ENCODE assay signal across 16 cellular contexts in genomic region chr10:129787557-129787956, GRCh38.
DNase-seq lines count a peak whose midpoint lies in the region; ATAC-seq and TF ChIP-seq lines count a peak whose summit lies in the region.
"Had no signal": no experiment of that assay in that cellular context is flagged by ENCODE, and none has a peak within 500 bp of the region (broad histone marks: within the 10 kb centered on the region; RNA-seq: fewer than 3 reads in every experiment).

No MANE protein-coding gene starts in this region.

- H2BK5ac ChIP-seq in trophoblast cell (ENCODE audit: low read depth, low read length, poor library complexity): no peak overlapping the region

- H4K91ac ChIP-seq in trophoblast cell (ENCODE audit: low read depth, low read length): no peak overlapping the region

- H3K23ac ChIP-seq in trophoblast cell (ENCODE audit: low read length): no peak overlapping the region

- H2AK5ac ChIP-seq in trophoblast cell (ENCODE audit: low read length): no peak overlapping the region

- H3K4me3 ChIP-seq in HEK293 (ENCODE audit: low read depth, low read length) (no peak overlapping the region), trophoblast cell (ENCODE audit: low read depth, low read length) (no peak overlapping the region), foreskin fibroblast (ENCODE audit: low read depth in 1 of 2, low read length in 2 of 2) (no peak overlapping the region)
- H3K4me3 ChIP-seq: A549; BLaER1 treated with 17β-estradiol and CSF1 and Interleukin-3, amounts not matched to agents 10 nM and 100 nM had no signal

- no peak overlapping the region for H3K27ac ChIP-seq in HEK293 (ENCODE audit: extremely low read depth, low read depth, low read length)
- no peak overlapping the region for H3K27ac ChIP-seq in trophoblast cell (ENCODE audit: low read depth, low read length)
- H3K27ac ChIP-seq: 22Rv1; A549; BLaER1 treated with 17β-estradiol and CSF1 and Interleukin-3, amounts not matched to agents 10 nM and 100 nM; C4-2B had no signal

- no peak overlapping the region for H2BK120ac ChIP-seq in trophoblast cell (ENCODE audit: insufficient read depth, low read length, poor library complexity)

- no peak overlapping the region for H3K18ac ChIP-seq in trophoblast cell (ENCODE audit: low read length)

- no peaks in the 10 kb centered on the region for H3K79me2 ChIP-seq in trophoblast cell (ENCODE audit: control insufficient read depth, insufficient read depth, low read length, poor library complexity)

- no peaks in the 10 kb centered on the region for H3K27me3 ChIP-seq in trophoblast cell (ENCODE audit: insufficient read depth, low read length)
- H3K27me3 ChIP-seq: BLaER1 treated with 17β-estradiol and CSF1 and Interleukin-3, amounts not matched to agents 10 nM and 100 nM had no signal

- no peak for ATAC-seq in GM21447 (IDR thresholded peaks at IDR 0.05; ENCODE audit: unreplicated experiment)
- ATAC-seq: A549; CD8-positive, alpha-beta T cell had no signal

- no peak overlapping the region for H4K8ac ChIP-seq in trophoblast cell (ENCODE audit: low read depth, low read length)

- H4K12ac ChIP-seq in trophoblast cell (ENCODE audit: low read depth, low read length): no peak overlapping the region

- H3K9ac ChIP-seq in trophoblast cell (ENCODE audit: low read length): peak overlapping the region; percentile 32
- H3K9ac ChIP-seq: BLaER1 treated with 17β-estradiol and CSF1 and Interleukin-3, amounts not matched to agents 10 nM and 100 nM had no signal

- no peak overlapping the region for H3K4ac ChIP-seq in trophoblast cell (ENCODE audit: low read depth, low read length)

- POLR2A ChIA-PET in HEK293 (lab: Yijun Ruan, JAX): no interaction called here

- no peaks in the 10 kb centered on the region for H3K36me3 ChIP-seq in HEK293 (ENCODE audit: control insufficient read depth in 2 of 2, insufficient read depth in 1 of 2, low read length in 2 of 2)
- H3K36me3 ChIP-seq in trophoblast cell (ENCODE audit: control insufficient read depth in 1 of 2, insufficient read depth in 2 of 2, low read length in 2 of 2): no peaks in the 10 kb centered on the region

- WGBS in trophoblast cell (ENCODE audit: extremely low coverage, insufficient coverage, insufficient read length): no CpG with 5 or more reads among the region's 5 CpGs

- H3K9me3 ChIP-seq in HEK293 (ENCODE audit: control insufficient read depth, insufficient read depth, low read depth, low read length) (no peaks in the 10 kb centered on the region), trophoblast cell (ENCODE audit: insufficient read depth, low read depth, low read length) (peaks cover 1% of the 10 kb centered on the region)
- H3K9me3 ChIP-seq: A549, Caco-2 had no signal

- no peak overlapping the region for H3K4me2 ChIP-seq in trophoblast cell (ENCODE audit: low read length)
- H3K4me2 ChIP-seq: A549; BLaER1 treated with 17β-estradiol and CSF1 and Interleukin-3, amounts not matched to agents 10 nM and 100 nM had no signal

- H3K4me1 ChIP-seq in HEK293 (ENCODE audit: control insufficient read depth, insufficient read depth, low read length) (peaks cover 4% of the 10 kb centered on the region), trophoblast cell (ENCODE audit: control insufficient read depth in 1 of 2, insufficient read depth in 2 of 2, low read length in 2 of 2) (no peaks in the 10 kb centered on the region)
- H3K4me1 ChIP-seq: A549, Caco-2 had no signal

- CTCF ChIA-PET in HEK293 (lab: Yijun Ruan, JAX): no interaction called here

- no peak overlapping the region for H2AFZ ChIP-seq in trophoblast cell (ENCODE audit: insufficient read depth, low read length, poor library complexity)

- H3K79me1 ChIP-seq in trophoblast cell (ENCODE audit: low read length): no peaks in the 10 kb centered on the region

- no peak for TF ChIP-seq CTCF in HEK293 (tag by site-specific recombination; IDR thresholded peaks at IDR 0.05)
- TF ChIP-seq CTCF in foreskin fibroblast (IDR thresholded peaks at IDR 0.05; ENCODE audit: low read depth, low read length): no peak

- H2BK12ac ChIP-seq in trophoblast cell (ENCODE audit: low read length): no peak overlapping the region

- H3K14ac ChIP-seq in trophoblast cell (ENCODE audit: low read length): no peak overlapping the region

- DNase-seq in mesenteric fat pad (ENCODE audit: low spot score) (peak; percentile 11), trophoblast cell (no peak), foreskin fibroblast (no peak)
- DNase-seq: AML-193; Calu3; CD4-positive, alpha-beta T cell; CD8-positive, alpha-beta T cell; DMS79 treated with DMSO at 0.1 percent for 48 hours; GF-D8 had no signal

TF ChIP-seq in HEK293, 187 proteins besides CTCF, POLR2A, EP300 and RAD21:
- TF ChIP-seq, protein P1, sequence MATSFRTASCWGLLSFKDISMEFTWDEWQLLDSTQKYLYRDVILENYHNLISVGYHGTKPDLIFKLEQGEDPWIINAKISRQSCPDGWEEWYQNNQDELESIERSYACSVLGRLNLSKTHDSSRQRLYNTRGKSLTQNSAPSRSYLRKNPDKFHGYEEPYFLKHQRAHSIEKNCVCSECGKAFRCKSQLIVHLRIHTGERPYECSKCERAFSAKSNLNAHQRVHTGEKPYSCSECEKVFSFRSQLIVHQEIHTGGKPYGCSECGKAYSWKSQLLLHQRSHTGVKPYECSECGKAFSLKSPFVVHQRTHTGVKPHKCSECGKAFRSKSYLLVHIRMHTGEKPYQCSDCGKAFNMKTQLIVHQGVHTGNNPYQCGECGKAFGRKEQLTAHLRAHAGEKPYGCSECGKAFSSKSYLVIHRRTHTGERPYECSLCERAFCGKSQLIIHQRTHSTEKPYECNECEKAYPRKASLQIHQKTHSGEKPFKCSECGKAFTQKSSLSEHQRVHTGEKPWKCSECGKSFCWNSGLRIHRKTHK (tag by site-specific recombination; IDR thresholded peaks at IDR 0.05): no peak
- TF ChIP-seq ZNF146 (tag by site-specific recombination; IDR thresholded peaks at IDR 0.05): peak; percentile 94
